13 cellular contexts compared by ENCODE assay signal in genomic region chr12:57822392-57823130, GRCh38. TPM values are rescaled to one million over a fixed set of nuclear protein-coding genes. Genes with fewer than 3 reads are reported as not detected.
DNase-seq lines count a peak whose midpoint lies in the region; ATAC-seq, FAIRE-seq and TF ChIP-seq lines count a peak whose summit lies in the region.
"Had no signal": no experiment of that assay in that cellular context is flagged by ENCODE, and none has a peak within 500 bp of the region (broad histone marks: within the 10 kb centered on the region; RNA-seq: fewer than 3 reads in every experiment).

No MANE protein-coding gene starts in this region.

- CTCF ChIA-PET in activated naive CD4-positive, alpha-beta T cell treated with anti-CD3 and anti-CD28 coated beads, Interleukin-2, amount 10 ng/mL, durations not matched to agents 7 days and 5 days (lab: Charles Lee): interaction anchor here (0.8 to 1.6 kb wide), 2 partner anchors 20 to 26 kb away, joined by 3 to 6 read pairs; no protein-coding TSS in a partner anchor

- no peak for TF ChIP-seq CTCF in GM10266 (IDR thresholded peaks at IDR 0.05; ENCODE audit: control insufficient read depth, insufficient read depth, low read depth, missing control alignments)

- no peaks in the 10 kb centered on the region for H3K9me3 Mint-ChIP-seq in activated naive CD4-positive, alpha-beta T cell treated with anti-CD3 and anti-CD28 coated beads, Interleukin-2, amount 10 ng/mL, durations not matched to agents 7 days and 5 days
- H3K9me3 Mint-ChIP-seq: H9 had no signal

- H3K27me3 ChIP-seq in subcutaneous abdominal adipose tissue (ENCODE audit: control insufficient read depth in 5 of 5, insufficient read depth in 4 of 5, low read length in 5 of 5): no peaks in the 10 kb centered on the region

- no peak for FAIRE-seq in GM19239 (lab: Jason Lieb, UNC)

- intact Hi-C loops in left ventricle myocardium superior (cut with micrococcal nuclease): no loop called here

- no peak overlapping the region for H3K4me3 Mint-ChIP-seq in activated naive CD4-positive, alpha-beta T cell treated with anti-CD3 and anti-CD28 coated beads, Interleukin-2, amount 10 ng/mL, durations not matched to agents 7 days and 5 days
- H3K4me3 Mint-ChIP-seq: H9 had no signal

- peak overlapping the region in 2 of 5 donors; percentile 32 to 53 for H3K9ac ChIP-seq in subcutaneous abdominal adipose tissue (ENCODE audit: low read length in 5 of 5)

- peaks cover under 1 to 90% (median 74%) of the 10 kb centered on the region in 5 donors for H3K36me3 ChIP-seq in subcutaneous abdominal adipose tissue (ENCODE audit: control insufficient read depth in 5 of 5, insufficient read depth in 5 of 5, low read length in 5 of 5)

- DNase-seq in activated naive CD4-positive, alpha-beta T cell treated with anti-CD3 and anti-CD28 coated beads, Interleukin-2, amount 10 ng/mL, durations not matched to agents 7 days and 5 days: no peak
- no peak for DNase-seq in activated naive CD4-positive, alpha-beta T cell treated with Interleukin-2 at 50 U/mL for 16 hours
- no peak for DNase-seq in left ventricle myocardium superior
- no peak for DNase-seq in GM19239 (ENCODE audit: insufficient read length, low spot score)
- DNase-seq in GM10266 (ENCODE audit: extremely low spot score): no peak
- DNase-seq: central memory CD4-positive, alpha-beta T cell; H9; mesendoderm; NCI-H2171 treated with DMSO at 0.1 percent for 48 hours; occipital lobe had no signal

- peaks cover 4 to 47% (median 26%) of the 10 kb centered on the region in 5 donors for H3K4me1 ChIP-seq in subcutaneous abdominal adipose tissue (ENCODE audit: control insufficient read depth in 5 of 5, insufficient read depth in 5 of 5, low read length in 5 of 5)

- peak overlapping the region; percentile 22 for H3K27ac Mint-ChIP-seq in activated naive CD4-positive, alpha-beta T cell treated with anti-CD3 and anti-CD28 coated beads, Interleukin-2, amount 10 ng/mL, durations not matched to agents 7 days and 5 days
- H3K27ac Mint-ChIP-seq: H9 had no signal

- H3K27me3 Mint-ChIP-seq in activated naive CD4-positive, alpha-beta T cell treated with anti-CD3 and anti-CD28 coated beads, Interleukin-2, amount 10 ng/mL, durations not matched to agents 7 days and 5 days: no peaks in the 10 kb centered on the region

- no peaks in the 10 kb centered on the region for H3K9me3 ChIP-seq in subcutaneous abdominal adipose tissue (ENCODE audit: control insufficient read depth in 5 of 5, low read length in 5 of 5)

- H3K4me1 Mint-ChIP-seq in activated naive CD4-positive, alpha-beta T cell treated with anti-CD3 and anti-CD28 coated beads, Interleukin-2, amount 10 ng/mL, durations not matched to agents 7 days and 5 days: no peaks in the 10 kb centered on the region

- H3K36me3 Mint-ChIP-seq in activated naive CD4-positive, alpha-beta T cell treated with anti-CD3 and anti-CD28 coated beads, Interleukin-2, amount 10 ng/mL, durations not matched to agents 7 days and 5 days: peaks cover 66% of the 10 kb centered on the region

- peak; percentile 29 for ATAC-seq in left ventricle myocardium superior
- ATAC-seq: activated CD4-positive, CD25-positive, alpha-beta regulatory T cell treated with anti-CD3 and anti-CD28 coated beads, Interleukin-2, amount 50 U/mL, for 24 hours had no signal

- no peak overlapping the region for H3K4me3 ChIP-seq in subcutaneous abdominal adipose tissue (ENCODE audit: low read depth in 1 of 5, low read length in 5 of 5)

- peak overlapping the region; percentile 44 for H3K27ac ChIP-seq in subcutaneous abdominal adipose tissue (ENCODE audit: low read depth, low read length)

RNA-seq across cellular contexts. Expression of gene AVIL, which starts 4.0 kb away (rescaled TPM):
- 2.4 TPM for total RNA-seq in left ventricle myocardium superior
- total RNA-seq: epithelial cell of proximal tubule had no signal

RNA-seq across cellular contexts. Expression of gene CTDSP2, which starts 24.0 kb away (rescaled TPM):
- total RNA-seq in left ventricle myocardium superior: 104 TPM

RNA-seq across cellular contexts. Expression of gene TSFM, which starts 40.0 kb away (rescaled TPM):
- 52.4 TPM for total RNA-seq in left ventricle myocardium superior

RNA-seq across cellular contexts. Expression of gene EEF1AKMT3, which starts 50.1 kb away (rescaled TPM):
- total RNA-seq in left ventricle myocardium superior: 1.6 TPM

RNA-seq across cellular contexts. Expression of gene METTL1, which starts 50.7 kb away (rescaled TPM):
- total RNA-seq in left ventricle myocardium superior: 7.5 TPM
